In genomic region chr9:111349766-111350165, GRCh38 we compare ENCODE assay signal across 1 cellular context.
TF ChIP-seq lines count a peak whose summit lies in the region.

No MANE protein-coding gene starts in this region.

TF ChIP-seq in HepG2, 621 proteins besides CTCF, POLR2A, EP300 and RAD21 (continued from another document and continues in another):
- TF ChIP-seq MNT (IDR thresholded peaks at IDR 0.05): no peak
- TF ChIP-seq ATF1 (CRISPR knock-in tag; IDR thresholded peaks at IDR 0.05): peak; percentile 64; the same call in 1 of the 2 replicates
- no peak for TF ChIP-seq ZBTB37 (CRISPR knock-in tag; IDR thresholded peaks at IDR 0.05)
- no peak for TF ChIP-seq SRSF1 (optimal IDR thresholded peaks at IDR 0.05; ENCODE audit: low read depth, low read length)
- no peak for TF ChIP-seq ZNF234 (CRISPR knock-in tag; conservative IDR thresholded peaks at IDR 0.05)
- no peak for TF ChIP-seq MEIS1 (CRISPR knock-in tag; IDR thresholded peaks at IDR 0.05; ENCODE audit: borderline replicate concordance)
- TF ChIP-seq ZNF678 (CRISPR knock-in tag; IDR thresholded peaks at IDR 0.05): no peak
- TF ChIP-seq, protein P1, sequence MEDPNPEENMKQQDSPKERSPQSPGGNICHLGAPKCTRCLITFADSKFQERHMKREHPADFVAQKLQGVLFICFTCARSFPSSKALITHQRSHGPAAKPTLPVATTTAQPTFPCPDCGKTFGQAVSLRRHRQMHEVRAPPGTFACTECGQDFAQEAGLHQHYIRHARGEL (CRISPR knock-in tag; IDR thresholded peaks at IDR 0.05): no peak
- no peak for TF ChIP-seq DNMT1 (CRISPR knock-in tag; IDR thresholded peaks at IDR 0.05)
- no peak for TF ChIP-seq ZNF816 (CRISPR knock-in tag; IDR thresholded peaks at IDR 0.05; ENCODE audit: borderline replicate concordance)
- no peak for TF ChIP-seq ZNF792 (CRISPR knock-in tag; IDR thresholded peaks at IDR 0.05)
- TF ChIP-seq ZFP82 (CRISPR knock-in tag; IDR thresholded peaks at IDR 0.05; ENCODE audit: borderline replicate concordance): no peak
- no peak for TF ChIP-seq ZNF777 (CRISPR knock-in tag; IDR thresholded peaks at IDR 0.05)
- no peak for TF ChIP-seq SNAI1 (CRISPR knock-in tag; IDR thresholded peaks at IDR 0.05; ENCODE audit: borderline replicate concordance)
- no peak for TF ChIP-seq ISX (CRISPR knock-in tag; conservative IDR thresholded peaks at IDR 0.05)
- no peak for TF ChIP-seq POLR2AphosphoS2 (IDR thresholded peaks at IDR 0.05; ENCODE audit: low read depth, low read length)
- no peak for TF ChIP-seq GTF3A (CRISPR knock-in tag; conservative IDR thresholded peaks at IDR 0.05)
- TF ChIP-seq SAFB2 (CRISPR knock-in tag; IDR thresholded peaks at IDR 0.05; ENCODE audit: borderline replicate concordance, low read depth): no peak
- no peak for TF ChIP-seq ZNF337 (CRISPR knock-in tag; IDR thresholded peaks at IDR 0.05; ENCODE audit: borderline replicate concordance, low read depth)
- TF ChIP-seq, protein P2, sequence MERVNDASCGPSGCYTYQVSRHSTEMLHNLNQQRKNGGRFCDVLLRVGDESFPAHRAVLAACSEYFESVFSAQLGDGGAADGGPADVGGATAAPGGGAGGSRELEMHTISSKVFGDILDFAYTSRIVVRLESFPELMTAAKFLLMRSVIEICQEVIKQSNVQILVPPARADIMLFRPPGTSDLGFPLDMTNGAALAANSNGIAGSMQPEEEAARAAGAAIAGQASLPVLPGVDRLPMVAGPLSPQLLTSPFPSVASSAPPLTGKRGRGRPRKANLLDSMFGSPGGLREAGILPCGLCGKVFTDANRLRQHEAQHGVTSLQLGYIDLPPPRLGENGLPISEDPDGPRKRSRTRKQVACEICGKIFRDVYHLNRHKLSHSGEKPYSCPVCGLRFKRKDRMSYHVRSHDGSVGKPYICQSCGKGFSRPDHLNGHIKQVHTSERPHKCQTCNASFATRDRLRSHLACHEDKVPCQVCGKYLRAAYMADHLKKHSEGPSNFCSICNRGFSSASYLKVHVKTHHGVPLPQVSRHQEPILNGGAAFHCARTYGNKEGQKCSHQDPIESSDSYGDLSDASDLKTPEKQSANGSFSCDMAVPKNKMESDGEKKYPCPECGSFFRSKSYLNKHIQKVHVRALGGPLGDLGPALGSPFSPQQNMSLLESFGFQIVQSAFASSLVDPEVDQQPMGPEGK (CRISPR knock-in tag; IDR thresholded peaks at IDR 0.05): peak; percentile 40; the same call in 1 of the 2 replicates
- TF ChIP-seq SPEN (CRISPR knock-in tag; IDR thresholded peaks at IDR 0.05; ENCODE audit: low read depth): no peak
- TF ChIP-seq, protein P3, sequence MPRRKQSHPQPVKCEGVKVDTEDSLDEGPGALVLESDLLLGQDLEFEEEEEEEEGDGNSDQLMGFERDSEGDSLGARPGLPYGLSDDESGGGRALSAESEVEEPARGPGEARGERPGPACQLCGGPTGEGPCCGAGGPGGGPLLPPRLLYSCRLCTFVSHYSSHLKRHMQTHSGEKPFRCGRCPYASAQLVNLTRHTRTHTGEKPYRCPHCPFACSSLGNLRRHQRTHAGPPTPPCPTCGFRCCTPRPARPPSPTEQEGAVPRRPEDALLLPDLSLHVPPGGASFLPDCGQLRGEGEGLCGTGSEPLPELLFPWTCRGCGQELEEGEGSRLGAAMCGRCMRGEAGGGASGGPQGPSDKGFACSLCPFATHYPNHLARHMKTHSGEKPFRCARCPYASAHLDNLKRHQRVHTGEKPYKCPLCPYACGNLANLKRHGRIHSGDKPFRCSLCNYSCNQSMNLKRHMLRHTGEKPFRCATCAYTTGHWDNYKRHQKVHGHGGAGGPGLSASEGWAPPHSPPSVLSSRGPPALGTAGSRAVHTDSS (CRISPR knock-in tag; conservative IDR thresholded peaks at IDR 0.05): no peak
- TF ChIP-seq MXD4 (CRISPR knock-in tag; IDR thresholded peaks at IDR 0.05): no peak
- no peak for TF ChIP-seq POLR2AphosphoS5 (IDR thresholded peaks at IDR 0.05; ENCODE audit: low read depth, low read length)
- no peak for TF ChIP-seq MATR3 (CRISPR knock-in tag; IDR thresholded peaks at IDR 0.05)
- no peak for TF ChIP-seq HNRNPLL (IDR thresholded peaks at IDR 0.05; ENCODE audit: low read depth, low read length, poor library complexity, severe bottlenecking)
- TF ChIP-seq, protein P4, sequence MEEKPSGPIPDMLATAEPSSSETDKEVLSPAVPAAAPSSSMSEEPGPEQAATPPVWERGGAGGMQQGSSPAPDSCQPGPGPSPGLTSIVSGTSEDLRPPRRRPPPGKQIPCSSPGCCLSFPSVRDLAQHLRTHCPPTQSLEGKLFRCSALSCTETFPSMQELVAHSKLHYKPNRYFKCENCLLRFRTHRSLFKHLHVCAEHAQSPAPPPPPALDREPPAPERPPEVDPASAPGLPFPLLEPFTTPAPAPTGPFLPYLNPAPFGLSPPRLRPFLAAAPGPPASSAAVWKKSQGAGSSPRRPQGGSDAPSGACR (CRISPR knock-in tag; IDR thresholded peaks at IDR 0.05): no peak
- no peak for TF ChIP-seq GTF2F1 (IDR thresholded peaks at IDR 0.05; ENCODE audit: low read length)
- TF ChIP-seq ZNF850 (CRISPR knock-in tag; conservative IDR thresholded peaks at IDR 0.05): no peak
- no peak for TF ChIP-seq ZFX (CRISPR knock-in tag; IDR thresholded peaks at IDR 0.05; ENCODE audit: low read depth)
- TF ChIP-seq, protein P5, sequence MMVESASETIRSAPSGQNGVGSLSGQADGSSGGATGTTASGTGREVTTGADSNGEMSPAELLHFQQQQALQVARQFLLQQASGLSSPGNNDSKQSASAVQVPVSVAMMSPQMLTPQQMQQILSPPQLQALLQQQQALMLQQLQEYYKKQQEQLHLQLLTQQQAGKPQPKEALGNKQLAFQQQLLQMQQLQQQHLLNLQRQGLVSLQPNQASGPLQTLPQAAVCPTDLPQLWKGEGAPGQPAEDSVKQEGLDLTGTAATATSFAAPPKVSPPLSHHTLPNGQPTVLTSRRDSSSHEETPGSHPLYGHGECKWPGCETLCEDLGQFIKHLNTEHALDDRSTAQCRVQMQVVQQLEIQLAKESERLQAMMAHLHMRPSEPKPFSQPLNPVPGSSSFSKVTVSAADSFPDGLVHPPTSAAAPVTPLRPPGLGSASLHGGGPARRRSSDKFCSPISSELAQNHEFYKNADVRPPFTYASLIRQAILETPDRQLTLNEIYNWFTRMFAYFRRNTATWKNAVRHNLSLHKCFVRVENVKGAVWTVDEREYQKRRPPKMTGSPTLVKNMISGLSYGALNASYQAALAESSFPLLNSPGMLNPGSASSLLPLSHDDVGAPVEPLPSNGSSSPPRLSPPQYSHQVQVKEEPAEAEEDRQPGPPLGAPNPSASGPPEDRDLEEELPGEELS (CRISPR knock-in tag; IDR thresholded peaks at IDR 0.05): peak; percentile 84
- no peak for TF ChIP-seq ZNF687 (CRISPR knock-in tag; IDR thresholded peaks at IDR 0.05)
- no peak for TF ChIP-seq GABPB1 (CRISPR knock-in tag; IDR thresholded peaks at IDR 0.05)
- no peak for TF ChIP-seq NBN (conservative IDR thresholded peaks at IDR 0.05)
- no peak; the same call in 1 of the 2 replicates for TF ChIP-seq ETV5 (CRISPR knock-in tag; IDR thresholded peaks at IDR 0.05; ENCODE audit: borderline replicate concordance)
- TF ChIP-seq SETDB1 (CRISPR knock-in tag; IDR thresholded peaks at IDR 0.05; ENCODE audit: borderline replicate concordance): no peak
- TF ChIP-seq ZNF574 (CRISPR knock-in tag; IDR thresholded peaks at IDR 0.05): no peak
- TF ChIP-seq, protein P6, sequence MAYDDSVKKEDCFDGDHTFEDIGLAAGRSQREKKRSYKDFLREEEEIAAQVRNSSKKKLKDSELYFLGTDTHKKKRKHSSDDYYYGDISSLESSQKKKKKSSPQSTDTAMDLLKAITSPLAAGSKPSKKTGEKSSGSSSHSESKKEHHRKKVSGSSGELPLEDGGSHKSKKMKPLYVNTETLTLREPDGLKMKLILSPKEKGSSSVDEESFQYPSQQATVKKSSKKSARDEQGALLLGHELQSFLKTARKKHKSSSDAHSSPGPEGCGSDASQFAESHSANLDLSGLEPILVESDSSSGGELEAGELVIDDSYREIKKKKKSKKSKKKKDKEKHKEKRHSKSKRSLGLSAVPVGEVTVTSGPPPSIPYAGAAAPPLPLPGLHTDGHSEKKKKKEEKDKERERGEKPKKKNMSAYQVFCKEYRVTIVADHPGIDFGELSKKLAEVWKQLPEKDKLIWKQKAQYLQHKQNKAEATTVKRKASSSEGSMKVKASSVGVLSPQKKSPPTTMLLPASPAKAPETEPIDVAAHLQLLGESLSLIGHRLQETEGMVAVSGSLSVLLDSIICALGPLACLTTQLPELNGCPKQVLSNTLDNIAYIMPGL (CRISPR knock-in tag; IDR thresholded peaks at IDR 0.05; ENCODE audit: borderline replicate concordance in 1 of 2, low read depth in 1 of 2): no peak
- TF ChIP-seq HES4 (CRISPR knock-in tag; IDR thresholded peaks at IDR 0.05; ENCODE audit: borderline replicate concordance): no peak
- TF ChIP-seq, protein P7, sequence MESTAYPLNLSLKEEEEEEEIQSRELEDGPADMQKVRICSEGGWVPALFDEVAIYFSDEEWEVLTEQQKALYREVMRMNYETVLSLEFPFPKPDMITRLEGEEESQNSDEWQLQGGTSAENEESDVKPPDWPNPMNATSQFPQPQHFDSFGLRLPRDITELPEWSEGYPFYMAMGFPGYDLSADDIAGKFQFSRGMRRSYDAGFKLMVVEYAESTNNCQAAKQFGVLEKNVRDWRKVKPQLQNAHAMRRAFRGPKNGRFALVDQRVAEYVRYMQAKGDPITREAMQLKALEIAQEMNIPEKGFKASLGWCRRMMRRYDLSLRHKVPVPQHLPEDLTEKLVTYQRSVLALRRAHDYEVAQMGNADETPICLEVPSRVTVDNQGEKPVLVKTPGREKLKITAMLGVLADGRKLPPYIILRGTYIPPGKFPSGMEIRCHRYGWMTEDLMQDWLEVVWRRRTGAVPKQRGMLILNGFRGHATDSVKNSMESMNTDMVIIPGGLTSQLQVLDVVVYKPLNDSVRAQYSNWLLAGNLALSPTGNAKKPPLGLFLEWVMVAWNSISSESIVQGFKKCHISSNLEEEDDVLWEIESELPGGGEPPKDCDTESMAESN (CRISPR knock-in tag; conservative IDR thresholded peaks at IDR 0.05): no peak
- TF ChIP-seq AGO1 (IDR thresholded peaks at IDR 0.05; ENCODE audit: low read depth, low read length, poor library complexity, severe bottlenecking): no peak
